8 cellular contexts compared by ENCODE assay signal in the genomic region with DNA sequence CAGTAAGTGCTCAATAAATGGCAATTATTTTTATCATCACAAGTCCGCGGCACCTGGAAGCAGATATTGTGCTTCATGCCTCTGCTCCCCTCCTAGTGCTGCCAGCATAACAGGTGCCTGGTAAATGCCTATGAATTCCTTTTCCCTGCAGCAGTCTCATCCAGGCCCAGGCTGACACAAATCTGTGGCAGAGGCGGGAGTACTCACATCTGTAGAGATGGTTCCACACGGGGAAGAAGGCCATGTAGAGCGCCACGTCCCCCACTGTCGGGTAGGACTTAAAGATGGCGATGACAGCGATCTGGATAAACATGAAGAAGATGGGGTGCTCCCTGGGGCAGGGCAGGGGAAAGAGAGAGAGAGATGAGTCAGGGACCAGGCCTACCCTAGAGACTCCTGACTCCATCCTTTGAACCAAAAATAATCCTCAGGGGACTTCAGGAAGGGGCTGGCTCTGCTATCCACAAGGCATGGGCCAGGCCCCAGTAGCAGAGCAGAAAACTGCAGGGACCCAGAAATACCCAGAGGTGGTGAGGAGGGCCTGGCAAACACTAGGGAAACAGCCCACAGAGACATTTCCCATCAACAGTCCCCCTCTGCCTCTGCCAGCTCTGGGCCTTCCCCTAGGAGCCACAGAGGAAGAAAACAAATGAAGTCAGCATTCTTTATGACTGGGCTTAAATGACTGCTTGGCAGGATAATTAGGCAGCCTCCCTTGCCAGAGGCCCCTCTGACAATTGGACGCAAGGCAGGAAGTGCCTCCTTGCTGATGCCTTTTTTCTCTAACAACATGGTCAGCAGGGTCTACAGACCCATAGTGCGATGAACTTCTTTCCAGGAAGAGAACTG. TPM values are rescaled to one million over a fixed set of nuclear protein-coding genes. Genes with fewer than 3 reads are reported as not detected.
A peak's percentile ranks its signal among the peaks of the same experiment; 100 is the strongest.
DNase-seq lines count a peak whose midpoint lies in the region; ATAC-seq and TF ChIP-seq lines count a peak whose summit lies in the region.

No MANE protein-coding gene starts in this region.

- intact Hi-C loops in colonic mucosa (cut with DNase I), result loop anchor here (5.0 kb wide), 1 partner anchor 126 kb away; no protein-coding TSS in a partner anchor

- H3K4me1 ChIP-seq in colonic mucosa, result peaks cover 12% of the 10 kb centered on the region

- no peaks in the 10 kb centered on the region for H3K27me3 Mint-ChIP-seq in IgD-negative memory B cell

- H3K27ac ChIP-seq in colonic mucosa, result peak overlapping the region; percentile 13

- no peaks in the 10 kb centered on the region for H3K27me3 ChIP-seq in colonic mucosa

- H3K4me3 ChIP-seq in colonic mucosa, result no peak overlapping the region

- H3K36me3 ChIP-seq in colonic mucosa, result no peaks in the 10 kb centered on the region

- H3K27ac Mint-ChIP-seq in IgD-negative memory B cell, result peak overlapping the region; percentile 55 to 84 (median 57)

- peak; percentile 79 for DNase-seq in Daoy (ENCODE audit: low read depth)
- DNase-seq in colonic mucosa, result no peak
- peak; percentile 28 for DNase-seq in myocyte (ENCODE audit: low read depth)
- DNase-seq in AG08396 (ENCODE audit: low spot score), result no peak
- DNase-seq in KG1 (lab: John Stamatoyannopoulos, UW), result no peak
- no peak for DNase-seq in LoVo (ENCODE audit: low spot score)

- ATAC-seq in GM18867 (IDR thresholded peaks at IDR 0.05; ENCODE audit: unreplicated experiment), result no peak

- no peak for TF ChIP-seq CTCF in colonic mucosa (IDR thresholded peaks at IDR 0.05)

- H3K4me3 Mint-ChIP-seq in IgD-negative memory B cell, result no peak overlapping the region

- H3K9me3 Mint-ChIP-seq in IgD-negative memory B cell, result peaks cover 0 to 3% (median 2%) of the 10 kb centered on the region in 3 donors

- H3K36me3 Mint-ChIP-seq in IgD-negative memory B cell, result peaks cover 3% of the 10 kb centered on the region

- no peak overlapping the region for H3K9ac ChIP-seq in colonic mucosa (ENCODE audit: low read depth in 2 of 2, low read length in 2 of 2)

- peaks cover 20 to 32% (median 25%) of the 10 kb centered on the region in 3 donors for H3K4me1 Mint-ChIP-seq in IgD-negative memory B cell

- H3K9me3 ChIP-seq in colonic mucosa, result no peaks in the 10 kb centered on the region

RNA-seq across cellular contexts. Expression of gene MAP1LC3A, which starts 23.0 kb away (rescaled TPM):
- total RNA-seq in Daoy (2014; rRNA removed; shearing (Covaris generic)), result 1.5 and 2.5 TPM in 2 replicates
- 8.6 TPM for polyA plus RNA-seq in IgD-negative memory B cell
- 10 to 100 TPM; 44.8 to 46.2 TPM for total RNA-seq in colonic mucosa
- 104 and 107 TPM in 2 replicates for total RNA-seq in myocyte
- polyA plus RNA-seq in myocyte (2012), result 99.3 TPM

Comparison
In these comparisons a context has a peak if more than half of its experiments do, and no peak if none do; other contexts are left out.
1. DNase-seq: peak in Daoy (single experiment) and myocyte (single experiment); none in colonic mucosa (single experiment), AG08396 (single experiment), KG1 (single experiment) and LoVo (single experiment).
2. RNA of gene MAP1LC3A, which starts 23.0 kb away (total RNA-seq): 104 to 107 TPM in myocyte and 44.8 to 46.2 TPM in colonic mucosa; 1.5 to 2.5 TPM in Daoy; every median in the first group is over 10 times any median in the second.